ENCODE assay signal across 1 cellular context in genomic region chr5:153777681-153778080, GRCh38.
TF ChIP-seq lines count a peak whose summit lies in the region.

No MANE protein-coding gene starts in this region.

TF ChIP-seq in SK-N-SH treated with all-trans-retinoic acid at 6 μM for 48 hours, 23 proteins besides CTCF, POLR2A, EP300 and RAD21:
- TF ChIP-seq TSHZ2 (CRISPR knock-in tag; IDR thresholded peaks at IDR 0.05), result peak; percentile 67; the same call in 1 of the 2 replicates
- peak; percentile 46; the same call in 1 of the 2 replicates for TF ChIP-seq TCF4 (CRISPR knock-in tag; IDR thresholded peaks at IDR 0.05; ENCODE audit: borderline replicate concordance)
- no peak for TF ChIP-seq SNAI2 (CRISPR knock-in tag; IDR thresholded peaks at IDR 0.05)
